Comparison of ENCODE assay signal across 10 cellular contexts in genomic region chr14:64235652-64236640, GRCh38. TPM values are rescaled to one million over a fixed set of nuclear protein-coding genes. Genes with fewer than 3 reads are reported as not detected.
A peak's percentile ranks its signal among the peaks of the same experiment; 100 is the strongest.
DNase-seq lines count a peak whose midpoint lies in the region; ATAC-seq and FAIRE-seq lines count a peak whose summit lies in the region.
"Had no signal": no experiment of that assay in that cellular context is flagged by ENCODE, and none has a peak within 500 bp of the region (broad histone marks: within the 10 kb centered on the region; RNA-seq: fewer than 3 reads in every experiment).

No MANE protein-coding gene starts in this region.

- ATAC-seq in GM21447 (IDR thresholded peaks at IDR 0.05; ENCODE audit: unreplicated experiment) (peak; percentile 69), HG03442 (IDR thresholded peaks at IDR 0.05; ENCODE audit: unreplicated experiment) (peak; percentile 45), left colon (peak; percentile 15), aorta (ENCODE audit: low FRiP score) (no peak)
- ATAC-seq in activated CD8-positive, alpha-beta T cell treated with anti-CD3 and anti-CD28 coated beads, Interleukin-2, amount 10 ng/mL, durations not matched to agents 7 days and 5 days, result no peak

- DNase-seq in GM18507 (ENCODE audit: extremely low spot score, insufficient read length, low read depth) (peak; percentile 60), left colon (peak in 1 of 2 donors; percentile 38), aorta (no peak), NCI-H1105 treated with DMSO at 0.1 percent for 48 hours (lab: John Stamatoyannopoulos, UW) (no peak), SIG-M5 treated with dmso at 0.1 percent for 504 hours (lab: John Stamatoyannopoulos, UW; ENCODE audit: unreplicated experiment) (no peak)
- no peak for DNase-seq in activated CD8-positive, alpha-beta T cell treated with anti-CD3 and anti-CD28 coated beads, Interleukin-2, amount 10 ng/mL, durations not matched to agents 7 days and 5 days

- no peak overlapping the region for H3K27ac ChIP-seq in aorta (ENCODE audit: low read depth in 1 of 2, low read length in 2 of 2)
- H3K27ac ChIP-seq: right lobe of liver had no signal

- H3K36me3 ChIP-seq in aorta (ENCODE audit: control insufficient read depth in 1 of 2, insufficient read depth in 2 of 2, low read length in 1 of 2), result no peaks in the 10 kb centered on the region

- WGBS in aorta, 2 donors, result 44 to 51% methylated on average over 13 of the region's 13 CpGs

- no peaks in the 10 kb centered on the region for H3K9me3 ChIP-seq in aorta (ENCODE audit: control insufficient read depth, low read length)
- H3K9me3 ChIP-seq: right lobe of liver had no signal

- H3K4me3 Mint-ChIP-seq in activated CD8-positive, alpha-beta T cell treated with anti-CD3 and anti-CD28 coated beads, Interleukin-2, amount 10 ng/mL, durations not matched to agents 7 days and 5 days, result no peak overlapping the region

- peak; percentile 88 for FAIRE-seq in GM18507 (lab: Jason Lieb, UNC)

- no peak overlapping the region for H3K4me3 ChIP-seq in aorta (ENCODE audit: low read length in 2 of 2)
- H3K4me3 ChIP-seq: right lobe of liver had no signal

- POLR2A ChIA-PET in activated CD8-positive, alpha-beta T cell treated with anti-CD3 and anti-CD28 coated beads, Interleukin-2, amount 10 ng/mL, durations not matched to agents 7 days and 5 days (lab: Charles Lee), result interaction anchor here (1.1 kb wide), 1 partner anchor 32 kb away, joined by 3 read pairs; no protein-coding TSS in a partner anchor

- H3K4me1 Mint-ChIP-seq in activated CD8-positive, alpha-beta T cell treated with anti-CD3 and anti-CD28 coated beads, Interleukin-2, amount 10 ng/mL, durations not matched to agents 7 days and 5 days (ENCODE audit: low read depth), result peaks cover 8% of the 10 kb centered on the region

- H3K36me3 Mint-ChIP-seq in activated CD8-positive, alpha-beta T cell treated with anti-CD3 and anti-CD28 coated beads, Interleukin-2, amount 10 ng/mL, durations not matched to agents 7 days and 5 days (ENCODE audit: low read depth), result peaks cover 11% of the 10 kb centered on the region

- CTCF ChIA-PET in activated CD8-positive, alpha-beta T cell treated with anti-CD3 and anti-CD28 coated beads, Interleukin-2, amount 10 ng/mL, durations not matched to agents 7 days and 5 days (lab: Charles Lee), result interaction anchor here (1.0 to 1.3 kb wide), 3 partner anchors 59 to 68 kb away, joined by 3 read pairs; no protein-coding TSS in a partner anchor

- H3K27ac Mint-ChIP-seq in activated CD8-positive, alpha-beta T cell treated with anti-CD3 and anti-CD28 coated beads, Interleukin-2, amount 10 ng/mL, durations not matched to agents 7 days and 5 days, result no peak overlapping the region

- H3K9me3 Mint-ChIP-seq in activated CD8-positive, alpha-beta T cell treated with anti-CD3 and anti-CD28 coated beads, Interleukin-2, amount 10 ng/mL, durations not matched to agents 7 days and 5 days (ENCODE audit: insufficient read depth), result no peaks in the 10 kb centered on the region

- peaks cover 7% of the 10 kb centered on the region for H3K27me3 Mint-ChIP-seq in activated CD8-positive, alpha-beta T cell treated with anti-CD3 and anti-CD28 coated beads, Interleukin-2, amount 10 ng/mL, durations not matched to agents 7 days and 5 days (ENCODE audit: low read depth)

- H3K27me3 ChIP-seq in aorta (ENCODE audit: control insufficient read depth in 1 of 2, insufficient read depth in 2 of 2, low read length in 1 of 2), result no peaks in the 10 kb centered on the region
- H3K27me3 ChIP-seq: right lobe of liver had no signal

- H3K4me1 ChIP-seq in aorta (ENCODE audit: control insufficient read depth in 1 of 2, insufficient read depth in 2 of 2, low read length in 2 of 2), result no peaks in the 10 kb centered on the region
- H3K4me1 ChIP-seq: right lobe of liver had no signal

- intact Hi-C loops in left colon (cut with DNase I, micrococcal nuclease), result no loop called here
- intact Hi-C loops in aorta (cut with DNase I), result no loop called here

RNA-seq across cellular contexts. Expression of gene ESR2, which starts 58.2 kb away (rescaled TPM):
- total RNA-seq in left colon (under 1 TPM; 0.40 to 0.70 TPM), aorta (under 1 TPM; 0.10 to 0.27 TPM)
- not detected for polyA plus RNA-seq in aorta
- under 1 TPM in 1 of 2 experiments, not detected in 1; 0.16 TPM for total RNA-seq in activated CD8-positive, alpha-beta T cell treated with anti-CD3 and anti-CD28 coated beads, Interleukin-2, amount 10 ng/mL, durations not matched to agents 7 days and 5 days
- total RNA-seq: fibroblast of villous mesenchyme had no signal

Comparison
In these comparisons a context has a peak if more than half of its experiments do, and no peak if none do; other contexts are left out.
1. ATAC-seq: peak in GM21447 (single experiment), HG03442 (single experiment) and left colon (single experiment); none in aorta (single experiment) and activated CD8-positive, alpha-beta T cell treated with anti-CD3 and anti-CD28 coated beads, Interleukin-2, amount 10 ng/mL, durations not matched to agents 7 days and 5 days (single experiment).